In the genomic region with DNA sequence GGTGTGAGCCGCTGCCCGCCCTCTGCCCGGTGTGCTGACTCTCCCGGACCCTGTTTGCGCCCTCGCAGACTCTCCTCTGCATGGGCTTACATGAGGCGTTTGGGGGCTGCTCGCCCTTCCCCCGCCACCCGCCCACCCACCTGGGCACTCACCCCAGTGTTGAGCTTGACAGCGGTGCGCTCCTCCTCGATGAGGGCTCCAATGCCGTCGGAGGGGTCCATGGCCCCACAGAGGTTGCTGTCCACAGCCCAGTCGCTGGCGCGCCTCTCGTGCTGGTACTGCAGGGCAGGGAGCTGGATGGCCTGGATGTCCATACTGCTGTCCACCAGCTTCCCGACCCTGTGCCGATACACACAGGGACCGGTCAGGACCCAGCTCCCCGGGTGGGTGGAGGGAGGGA, we compare ENCODE assay signal across 23 cellular contexts. TPM values are rescaled to one million over a fixed set of nuclear protein-coding genes. Genes with fewer than 3 reads are reported as not detected.
DNase-seq lines count a peak whose midpoint lies in the region; ATAC-seq, FAIRE-seq and TF ChIP-seq lines count a peak whose summit lies in the region.
"Had no signal": no experiment of that assay in that cellular context is flagged by ENCODE, and none has a peak within 500 bp of the region (broad histone marks: within the 10 kb centered on the region; RNA-seq: fewer than 3 reads in every experiment).

No MANE protein-coding gene starts in this region.

- H3K4me2 ChIP-seq in BLaER1 treated with 17β-estradiol and CSF1 and Interleukin-3, amounts not matched to agents 10 nM and 100 nM: peak overlapping the region in 6 of 11 experiments; percentile 32 to 58 (median 43); a peak in 10 of 22 replicates
- H3K4me2 ChIP-seq: A549 had no signal

- DNase-seq in kidney (peak; percentile 68), spleen (peak; percentile 65), pons (ENCODE audit: low spot score) (no peak)
- DNase-seq in activated CD4-positive, CD25-positive, alpha-beta regulatory T cell treated with anti-CD3 and anti-CD28 coated beads, Interleukin-2, amount 50 U/mL, for 72 hours: no peak
- DNase-seq: 8988T; ACHN; AML-193; BE2C; Caco-2; CD4-positive, CD25-positive, alpha-beta regulatory T cell; CD8-positive, alpha-beta T cell; DMS153; DND-41; GM23248; H7; HCEC 1CT had no signal

- no peak for TF ChIP-seq POLR2A in spleen (IDR thresholded peaks at IDR 0.05)

- H3K36me3 ChIP-seq in BLaER1 treated with 17β-estradiol and CSF1 and Interleukin-3, amounts not matched to agents 10 nM and 100 nM: peaks cover 0 to 15% (median 0%) of the 10 kb centered on the region in 11 experiments; a peak in 5 of 22 replicates
- no peaks in the 10 kb centered on the region for H3K36me3 ChIP-seq in kidney (ENCODE audit: control insufficient read depth in 1 of 2, insufficient read depth in 2 of 2, low read length in 2 of 2)
- H3K36me3 ChIP-seq in spleen: peaks cover 0 to 74% (median 8%) of the 10 kb centered on the region in 6 donors

- ATAC-seq in GM19395 (IDR thresholded peaks at IDR 0.05; ENCODE audit: unreplicated experiment): no peak
- ATAC-seq: CD8-positive, alpha-beta T cell had no signal

- H3K4me3 ChIP-seq in BLaER1 treated with 17β-estradiol and CSF1 and Interleukin-3, amounts not matched to agents 10 nM and 100 nM: no peak overlapping the region
- H3K4me3 ChIP-seq in kidney (ENCODE audit: low read length in 2 of 2): no peak overlapping the region
- H3K4me3 ChIP-seq in spleen: no peak overlapping the region
- H3K4me3 ChIP-seq: A549, GM23248 had no signal

- H3K9ac ChIP-seq in BLaER1 treated with 17β-estradiol and CSF1 and Interleukin-3, amounts not matched to agents 10 nM and 100 nM: 0 out of 22 replicates have a peak overlapping the region, but pooled peaks of 2 of the 11 experiments have one; percentile 13 to 26
- no peak overlapping the region for H3K9ac ChIP-seq in kidney (ENCODE audit: low read length in 2 of 2)
- H3K9ac ChIP-seq: GM23248 had no signal

- peaks cover 0 to 18% (median 12%) of the 10 kb centered on the region in 10 experiments; a peak in 15 of 20 replicates for H3K4me1 ChIP-seq in BLaER1 treated with 17β-estradiol and CSF1 and Interleukin-3, amounts not matched to agents 10 nM and 100 nM
- H3K4me1 ChIP-seq in kidney (ENCODE audit: control insufficient read depth in 1 of 2, insufficient read depth in 1 of 2, low read depth in 1 of 2, low read length in 2 of 2): no peaks in the 10 kb centered on the region
- no peaks in the 10 kb centered on the region for H3K4me1 ChIP-seq in spleen
- H3K4me1 ChIP-seq: A549, BE2C, Caco-2 had no signal

- intact Hi-C loops in kidney (cut with DNase I): no loop called here
- intact Hi-C loops in spleen (cut with DNase I; ENCODE audit: low total_unique reads): no loop called here

- no peaks in the 10 kb centered on the region for H3K9me3 ChIP-seq in BLaER1 treated with 17β-estradiol and CSF1 and Interleukin-3, amounts not matched to agents 10 nM and 100 nM (replicated peaks in 1 of 11)
- H3K9me3 ChIP-seq in kidney (ENCODE audit: control insufficient read depth in 1 of 2, low read length in 2 of 2): no peaks in the 10 kb centered on the region
- no peaks in the 10 kb centered on the region for H3K9me3 ChIP-seq in spleen
- H3K9me3 ChIP-seq: A549, BE2C, Caco-2 had no signal

- no peaks in the 10 kb centered on the region; a peak in 2 of 22 replicates for H4K20me1 ChIP-seq in BLaER1 treated with 17β-estradiol and CSF1 and Interleukin-3, amounts not matched to agents 10 nM and 100 nM

- 93 to 97% (median 94%) methylated on average over 15 to 23 of the region's 23 CpGs for WGBS in spleen, 5 donors

- TF ChIP-seq CTCF in kidney (IDR thresholded peaks at IDR 0.05; ENCODE audit: borderline replicate concordance, extremely low read depth, insufficient read depth) (no peak), spleen (IDR thresholded peaks at IDR 0.05 in 8 of 11, conservative IDR thresholded peaks at IDR 0.05 in 3 of 11) (no peak)

- peak overlapping the region in 4 of 11 experiments; percentile 10 to 35 (median 23); a peak in 5 of 22 replicates for H3K27ac ChIP-seq in BLaER1 treated with 17β-estradiol and CSF1 and Interleukin-3, amounts not matched to agents 10 nM and 100 nM
- H3K27ac ChIP-seq in kidney (ENCODE audit: low read depth in 2 of 2, low read length in 2 of 2): no peak overlapping the region
- no peak overlapping the region for H3K27ac ChIP-seq in spleen
- H3K27ac ChIP-seq: A549, C4-2B, GM23248 had no signal

- no peak for FAIRE-seq in kidney (lab: Jason Lieb, UNC)
- FAIRE-seq: A549, G401.6, GM12892, H1 had no signal

- H3K27me3 ChIP-seq in BLaER1 treated with 17β-estradiol and CSF1 and Interleukin-3, amounts not matched to agents 10 nM and 100 nM: no peaks in the 10 kb centered on the region
- no peaks in the 10 kb centered on the region for H3K27me3 ChIP-seq in spleen (replicated peaks in 1 of 7)
- H3K27me3 ChIP-seq: BE2C had no signal

RNA-seq across cellular contexts. Expression of a gene that starts 21.4 kb away (rescaled TPM):
- 134 TPM for total RNA-seq in kidney
- 102 TPM for polyA plus RNA-seq in kidney (ENCODE audit: insufficient read depth, low read depth, low replicate concordance)
- 100 to 1,000 TPM; 119 to 153 (median 132) TPM for total RNA-seq in spleen
- polyA plus RNA-seq in spleen: 100 to 1,000 TPM; 123 to 180 (median 125) TPM

RNA-seq across cellular contexts. Expression of a gene that starts 37.9 kb away (rescaled TPM):
- 98.1 TPM for total RNA-seq in kidney
- polyA plus RNA-seq in kidney (ENCODE audit: insufficient read depth, low read depth, low replicate concordance): 233 TPM
- total RNA-seq in spleen: 10 to 100 TPM; 20.6 to 35.2 (median 29.0) TPM
- polyA plus RNA-seq in spleen: 10 to 100 TPM; 42.0 to 54.8 (median 51.6) TPM

RNA-seq across cellular contexts. Expression of a gene that starts 51.2 kb away (rescaled TPM):
- total RNA-seq in kidney (35.5 TPM), spleen (10 to 100 TPM in 1 of 7 donors, 1 to 10 TPM in 6; 6.5 to 12.6 (median 7.3) TPM)
- polyA plus RNA-seq in kidney (ENCODE audit: insufficient read depth, low read depth, low replicate concordance) (5.5 TPM), spleen (1 to 10 TPM; 2.5 to 5.5 (median 2.5) TPM)

RNA-seq across cellular contexts. Expression of a gene that starts 53.0 kb away (rescaled TPM):
- total RNA-seq in kidney (0.88 TPM), spleen (1 to 10 TPM in 4 of 7 donors, under 1 TPM in 3; 0.72 to 1.7 (median 1.3) TPM)
- polyA plus RNA-seq in kidney (ENCODE audit: insufficient read depth, low read depth, low replicate concordance) (0.88 TPM), spleen (1 to 10 TPM in 2 of 3 donors, under 1 TPM in 1; 0.59 to 2.2 (median 1.2) TPM)
- total RNA-seq: GM23248 had no signal
- polyA plus RNA-seq: CD4-positive, CD25-positive, alpha-beta regulatory T cell had no signal

Comparison
In these comparisons a context has a peak if more than half of its experiments do, and no peak if none do; other contexts are left out.
1. DNase-seq: peak in kidney (single experiment) and spleen (single experiment); none in activated CD4-positive, CD25-positive, alpha-beta regulatory T cell treated with anti-CD3 and anti-CD28 coated beads, Interleukin-2, amount 50 U/mL, for 72 hours (single experiment) and pons (single experiment).